ENCODE assay signal across 8 cellular contexts in genomic region chr11:121372671-121373429, GRCh38.
DNase-seq lines count a peak whose midpoint lies in the region; ATAC-seq, FAIRE-seq and TF ChIP-seq lines count a peak whose summit lies in the region.

No MANE protein-coding gene starts in this region.

- DNase-seq in GM10248 (ENCODE audit: extremely low spot score) (peak; percentile 64), GM19239 (ENCODE audit: insufficient read length, low spot score) (no peak), kidney glomerular epithelial cell (lab: John Stamatoyannopoulos, UW) (no peak), mesothelial cell of epicardium (ENCODE audit: low spot score in 2 of 2, unreplicated experiment in 2 of 2) (no peak), D341Med (ENCODE audit: low spot score) (no peak), HPDE6-E6E7 (ENCODE audit: extremely low spot score) (no peak)
- DNase-seq in activated CD8-positive, alpha-beta T cell treated with anti-CD3 and anti-CD28 coated beads, Interleukin-2, amount 10 ng/mL, durations not matched to agents 7 days and 5 days: peak; percentile 28

- H3K36me3 Mint-ChIP-seq in activated CD8-positive, alpha-beta T cell treated with anti-CD3 and anti-CD28 coated beads, Interleukin-2, amount 10 ng/mL, durations not matched to agents 7 days and 5 days (ENCODE audit: low read depth): no peaks in the 10 kb centered on the region
- H3K36me3 Mint-ChIP-seq in mesothelial cell of epicardium: no peaks in the 10 kb centered on the region

- H3K4me3 Mint-ChIP-seq in activated CD8-positive, alpha-beta T cell treated with anti-CD3 and anti-CD28 coated beads, Interleukin-2, amount 10 ng/mL, durations not matched to agents 7 days and 5 days: peak overlapping the region; percentile 26
- H3K4me3 Mint-ChIP-seq in mesothelial cell of epicardium: no peak overlapping the region

- no peaks in the 10 kb centered on the region for H3K27me3 Mint-ChIP-seq in activated CD8-positive, alpha-beta T cell treated with anti-CD3 and anti-CD28 coated beads, Interleukin-2, amount 10 ng/mL, durations not matched to agents 7 days and 5 days (ENCODE audit: low read depth)
- H3K27me3 Mint-ChIP-seq in mesothelial cell of epicardium (ENCODE audit: low read depth): no peaks in the 10 kb centered on the region

- H3K9me3 Mint-ChIP-seq in activated CD8-positive, alpha-beta T cell treated with anti-CD3 and anti-CD28 coated beads, Interleukin-2, amount 10 ng/mL, durations not matched to agents 7 days and 5 days (ENCODE audit: insufficient read depth): no peaks in the 10 kb centered on the region
- no peaks in the 10 kb centered on the region for H3K9me3 Mint-ChIP-seq in mesothelial cell of epicardium

- CTCF ChIA-PET in GM10248 (lab: Yijun Ruan, JAX): interaction anchor here (0.9 to 1.7 kb wide), 4 partner anchors 13 to 55 kb away, joined by 3 to 5 read pairs (median 4); no protein-coding TSS in a partner anchor
- CTCF ChIA-PET in activated CD8-positive, alpha-beta T cell treated with anti-CD3 and anti-CD28 coated beads, Interleukin-2, amount 10 ng/mL, durations not matched to agents 7 days and 5 days (lab: Charles Lee): interaction anchor here (0.9 to 1.7 kb wide), 3 partner anchors 47 to 218 kb away, joined by 3 to 7 read pairs (median 4); no protein-coding TSS in a partner anchor

- ATAC-seq in HG03045 (IDR thresholded peaks at IDR 0.05; ENCODE audit: unreplicated experiment): peak; percentile 80
- ATAC-seq in activated CD8-positive, alpha-beta T cell treated with anti-CD3 and anti-CD28 coated beads, Interleukin-2, amount 10 ng/mL, durations not matched to agents 7 days and 5 days: peak; percentile 60

- peak overlapping the region; percentile 36 for H3K27ac Mint-ChIP-seq in activated CD8-positive, alpha-beta T cell treated with anti-CD3 and anti-CD28 coated beads, Interleukin-2, amount 10 ng/mL, durations not matched to agents 7 days and 5 days
- no peak overlapping the region for H3K27ac Mint-ChIP-seq in mesothelial cell of epicardium

- H3K4me1 Mint-ChIP-seq in activated CD8-positive, alpha-beta T cell treated with anti-CD3 and anti-CD28 coated beads, Interleukin-2, amount 10 ng/mL, durations not matched to agents 7 days and 5 days (ENCODE audit: low read depth): peaks cover 30% of the 10 kb centered on the region
- peaks cover 12% of the 10 kb centered on the region for H3K4me1 Mint-ChIP-seq in mesothelial cell of epicardium

- TF ChIP-seq CTCF in GM10248 (IDR thresholded peaks at IDR 0.05; ENCODE audit: control extremely low read depth, extremely low read depth, low read depth, missing control alignments) (no peak), mesothelial cell of epicardium (IDR thresholded peaks at IDR 0.05; ENCODE audit: unreplicated experiment) (no peak)

- FAIRE-seq in GM19239 (lab: Jason Lieb, UNC): peak; percentile 100

- POLR2A ChIA-PET in GM10248 (lab: Yijun Ruan, JAX): no interaction called here
- POLR2A ChIA-PET in activated CD8-positive, alpha-beta T cell treated with anti-CD3 and anti-CD28 coated beads, Interleukin-2, amount 10 ng/mL, durations not matched to agents 7 days and 5 days (lab: Charles Lee): interaction anchor here (0.6 to 1.4 kb wide), 3 partner anchors 10 to 65 kb away, joined by 3 to 4 read pairs (median 3); no protein-coding TSS in a partner anchor

Comparison
In these comparisons a context has a peak if more than half of its experiments do, and no peak if none do; other contexts are left out.
1. DNase-seq: peak in GM10248 (single experiment) and activated CD8-positive, alpha-beta T cell treated with anti-CD3 and anti-CD28 coated beads, Interleukin-2, amount 10 ng/mL, durations not matched to agents 7 days and 5 days (single experiment); none in GM19239 (single experiment), kidney glomerular epithelial cell (single experiment), mesothelial cell of epicardium (0 of 2), D341Med (single experiment) and HPDE6-E6E7 (single experiment).